ENCODE assay signal across 8 cellular contexts in the genomic region with DNA sequence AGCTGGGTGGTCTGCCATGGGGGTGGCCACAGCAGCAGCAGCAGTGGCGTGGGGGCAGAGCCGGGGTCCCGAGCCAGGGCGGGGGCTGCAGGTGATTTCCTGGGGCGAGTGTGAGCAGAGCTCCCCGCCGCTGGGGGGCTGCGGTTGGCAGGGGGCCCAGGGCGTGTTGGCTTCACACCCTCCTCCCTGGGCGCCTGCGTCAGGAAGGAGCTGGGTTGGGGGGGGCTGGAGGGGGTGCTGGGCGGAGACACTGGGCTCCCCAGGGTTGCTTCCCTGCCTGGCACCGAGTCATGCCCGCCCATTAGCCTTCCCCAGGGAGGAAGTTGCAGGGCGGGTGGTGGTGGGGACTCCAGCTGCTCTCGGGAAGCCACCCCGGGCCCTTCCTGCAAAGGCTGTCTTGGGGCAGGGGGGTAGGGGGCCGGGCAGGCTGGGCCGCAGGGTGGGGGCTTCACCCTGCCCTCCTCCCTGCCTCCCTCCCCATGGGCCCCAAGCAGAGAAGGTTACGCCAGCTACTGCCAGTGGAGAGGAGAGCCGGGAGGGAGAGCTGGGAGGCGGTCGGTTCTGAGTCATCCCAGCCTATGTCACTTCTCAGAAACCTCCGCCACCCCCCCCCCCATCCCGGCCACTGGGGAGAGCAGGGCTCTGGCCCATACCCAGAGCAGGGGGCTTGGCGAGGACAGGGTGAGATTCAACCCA. TPM values are rescaled to one million over a fixed set of nuclear protein-coding genes. Genes with fewer than 3 reads are reported as not detected.
A peak's percentile ranks its signal among the peaks of the same experiment; 100 is the strongest.
DNase-seq lines count a peak whose midpoint lies in the region; ATAC-seq and TF ChIP-seq lines count a peak whose summit lies in the region.

No MANE protein-coding gene starts in this region.

- H3K36me3 Mint-ChIP-seq in natural killer cell treated with Interleukin-12 subunit alpha and Interleukin-12 subunit beta and Interleukin-15 and Interleukin-18, amount 100 ng/mL, for 72 hours, result no peaks in the 10 kb centered on the region

- H3K4me1 Mint-ChIP-seq in natural killer cell treated with Interleukin-12 subunit alpha and Interleukin-12 subunit beta and Interleukin-15 and Interleukin-18, amount 100 ng/mL, for 72 hours (ENCODE audit: low read depth in 2 of 2), result peaks cover 9 to 23% of the 10 kb centered on the region in 2 donors

- H3K79me2 ChIP-seq in OCI-LY1 (ENCODE audit: insufficient read depth, low read length), result no peaks in the 10 kb centered on the region

- peak overlapping the region; percentile 84 for H3K4me3 Mint-ChIP-seq in natural killer cell treated with Interleukin-12 subunit alpha and Interleukin-12 subunit beta and Interleukin-15 and Interleukin-18, amount 100 ng/mL, for 72 hours

- peak overlapping the region; percentile 89 to 91 for H3K27ac Mint-ChIP-seq in natural killer cell treated with Interleukin-12 subunit alpha and Interleukin-12 subunit beta and Interleukin-15 and Interleukin-18, amount 100 ng/mL, for 72 hours

- H3K4me3 ChIP-seq in OCI-LY1 (ENCODE audit: low read depth, low read length, poor library complexity, severe bottlenecking) (peak overlapping the region; percentile 76), transverse colon (peak overlapping the region; percentile 53 to 91 (median 84))

- no peaks in the 10 kb centered on the region for H3F3A ChIP-seq in OCI-LY1 (ENCODE audit: insufficient read depth, low read length)

- peak overlapping the region; percentile 95 for H3K27ac ChIP-seq in OCI-LY1 (ENCODE audit: low read depth, low read length, poor library complexity, severe bottlenecking)
- peak overlapping the region; percentile 98 to 99 (median 98) for H3K27ac ChIP-seq in transverse colon

- no peak overlapping the region for H2AFZ ChIP-seq in OCI-LY1 (ENCODE audit: low read length)

- H3K9me3 ChIP-seq in OCI-LY1 (ENCODE audit: low read length), result no peaks in the 10 kb centered on the region
- H3K9me3 ChIP-seq in transverse colon, result no peaks in the 10 kb centered on the region

- TF ChIP-seq CTCF in OCI-LY1 (IDR thresholded peaks at IDR 0.05; ENCODE audit: low read length) (no peak), transverse colon (IDR thresholded peaks at IDR 0.05) (peak in 4 of 5 experiments; percentile 7 to 48 (median 17))

- no peaks in the 10 kb centered on the region for H4K20me1 ChIP-seq in OCI-LY1 (ENCODE audit: insufficient read depth, low read length)

- H3K4me1 ChIP-seq in OCI-LY1 (ENCODE audit: insufficient read depth, low read length, severe bottlenecking) (peaks cover 29% of the 10 kb centered on the region), transverse colon (peaks cover 21 to 67% (median 61%) of the 10 kb centered on the region in 4 donors)

- H3K9me2 ChIP-seq in OCI-LY1 (ENCODE audit: low read depth, low read length), result no peaks in the 10 kb centered on the region

- intact Hi-C loops in transverse colon (cut with DNase I; ENCODE audit: low total_unique reads), result no loop called here

- H3K27me3 ChIP-seq in OCI-LY1 (ENCODE audit: insufficient read depth, low read length), result no peaks in the 10 kb centered on the region
- no peaks in the 10 kb centered on the region for H3K27me3 ChIP-seq in transverse colon

- in situ Hi-C loops in transverse colon (cut with MboI; ENCODE audit: low pct_ligation_motif_present in 1 of 4, low pct_unique_long_range_greater_than_20kb in 1 of 4, low sequenced_read_pairs in 3 of 4), result no loop called here

- no peaks in the 10 kb centered on the region for H3K27me3 Mint-ChIP-seq in natural killer cell treated with Interleukin-12 subunit alpha and Interleukin-12 subunit beta and Interleukin-15 and Interleukin-18, amount 100 ng/mL, for 72 hours

- DNase-seq in DMS79 treated with DMSO at 0.1 percent for 48 hours (lab: John Stamatoyannopoulos, UW) (peak; percentile 19), DMS79 (lab: John Stamatoyannopoulos, UW) (no peak), activated T-helper 1 cell treated with Interleukin-2 at 50 U/mL for 16 hours (ENCODE audit: low read depth) (peak; percentile 66), fibroblast of gingiva (ENCODE audit: low read depth) (peak; percentile 100), transverse colon (peak; percentile 91)
- peak; percentile 87 for DNase-seq in natural killer cell treated with Interleukin-12 subunit alpha and Interleukin-12 subunit beta and Interleukin-15 and Interleukin-18, amount 100 ng/mL, for 72 hours (ENCODE audit: low spot score)

- no peak for TF ChIP-seq EP300 in transverse colon (IDR thresholded peaks at IDR 0.05; ENCODE audit: low read depth)

- 2% methylated on average over 13 of the region's 26 CpGs; no CpG with 5 or more reads in 1 of the 2 donors for WGBS in transverse colon (ENCODE audit: low coverage in 1 of 2), 2 donors

- H3K9me3 Mint-ChIP-seq in natural killer cell treated with Interleukin-12 subunit alpha and Interleukin-12 subunit beta and Interleukin-15 and Interleukin-18, amount 100 ng/mL, for 72 hours, result no peaks in the 10 kb centered on the region

- peak overlapping the region; percentile 85 for H3K4me2 ChIP-seq in OCI-LY1 (ENCODE audit: low read length)

- TF ChIP-seq POLR2A in transverse colon (IDR thresholded peaks at IDR 0.05), result peak; percentile 5

- H3K9ac ChIP-seq in OCI-LY1 (ENCODE audit: low read length), result peak overlapping the region; percentile 91

- ATAC-seq in natural killer cell treated with Interleukin-12 subunit alpha and Interleukin-12 subunit beta and Interleukin-15 and Interleukin-18, amount 100 ng/mL, for 72 hours, result peak; percentile 34 to 44
- ATAC-seq in GM21526 (IDR thresholded peaks at IDR 0.05; ENCODE audit: low FRiP score, unreplicated experiment), result no peak

- H3K36me3 ChIP-seq in OCI-LY1 (ENCODE audit: insufficient read depth, low read length), result peaks cover 48% of the 10 kb centered on the region
- peaks cover 0 to 34% (median 19%) of the 10 kb centered on the region in 4 donors for H3K36me3 ChIP-seq in transverse colon

RNA-seq across cellular contexts. Expression of gene MIDN, which starts 4.6 kb away (rescaled TPM):
- 10 to 100 TPM; 85.9 to 88.3 TPM for total RNA-seq in natural killer cell treated with Interleukin-12 subunit alpha and Interleukin-12 subunit beta and Interleukin-15 and Interleukin-18, amount 100 ng/mL, for 72 hours
- 100 to 1,000 TPM in 3 of 4 donors, 10 to 100 TPM in 1; 89.4 to 379 (median 116) TPM for total RNA-seq in transverse colon

RNA-seq across cellular contexts. Expression of gene ATP5F1D, which starts 11.4 kb away (rescaled TPM):
- total RNA-seq in natural killer cell treated with Interleukin-12 subunit alpha and Interleukin-12 subunit beta and Interleukin-15 and Interleukin-18, amount 100 ng/mL, for 72 hours, result 100 to 1,000 TPM; 163 to 215 TPM
- 100 to 1,000 TPM; 157 to 650 (median 240) TPM for total RNA-seq in transverse colon

RNA-seq across cellular contexts. Expression of gene CBARP, which starts 15.2 kb away (rescaled TPM):
- total RNA-seq in natural killer cell treated with Interleukin-12 subunit alpha and Interleukin-12 subunit beta and Interleukin-15 and Interleukin-18, amount 100 ng/mL, for 72 hours, result under 1 TPM in 1 of 2 donors, not detected in 1; 0.28 TPM
- 1 to 10 TPM in 1 of 4 donors, under 1 TPM in 2, not detected in 1; 0.32 to 5.2 (median 0.68) TPM for total RNA-seq in transverse colon

RNA-seq across cellular contexts. Expression of gene CIRBP, which starts 16.2 kb away (rescaled TPM):
- total RNA-seq in natural killer cell treated with Interleukin-12 subunit alpha and Interleukin-12 subunit beta and Interleukin-15 and Interleukin-18, amount 100 ng/mL, for 72 hours, result 100 to 1,000 TPM; 226 to 251 TPM
- 100 to 1,000 TPM; 431 to 488 (median 460) TPM for total RNA-seq in transverse colon

RNA-seq across cellular contexts. Expression of gene FAM174C, which starts 22.4 kb away (rescaled TPM):
- 10 to 100 TPM; 59.5 to 94.2 TPM for total RNA-seq in natural killer cell treated with Interleukin-12 subunit alpha and Interleukin-12 subunit beta and Interleukin-15 and Interleukin-18, amount 100 ng/mL, for 72 hours
- total RNA-seq in transverse colon, result 100 to 1,000 TPM in 2 of 4 donors, 10 to 100 TPM in 2; 72.5 to 116 (median 99.0) TPM
